Comparison of ENCODE assay signal across 2 cellular contexts in the genomic region with DNA sequence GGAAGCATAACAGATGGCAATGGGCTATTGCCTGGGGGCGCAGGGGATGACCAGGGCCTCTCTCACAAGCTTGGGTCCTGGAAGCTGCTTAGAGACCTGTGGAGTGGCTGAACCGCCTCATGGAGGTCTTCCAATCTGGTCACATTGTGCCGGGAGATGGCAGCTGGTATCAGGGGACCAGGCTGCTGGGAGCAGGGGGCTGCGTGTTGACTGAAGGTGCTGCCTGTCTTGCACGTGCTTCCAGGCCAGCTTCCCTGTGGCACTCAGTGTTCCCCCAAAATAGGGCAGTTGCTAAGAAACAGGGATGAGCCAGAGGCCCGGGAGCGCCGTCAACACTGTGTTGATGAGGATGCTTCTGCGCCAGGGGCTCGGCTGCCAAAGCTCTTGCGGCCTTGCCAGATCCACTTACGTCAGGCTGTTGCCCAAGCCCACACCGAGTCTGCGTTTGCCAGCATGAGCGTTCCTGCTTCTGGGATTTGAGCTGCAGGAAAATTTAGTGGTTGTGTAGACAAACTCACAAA.
TF ChIP-seq lines count a peak whose summit lies in the region.

No MANE protein-coding gene starts in this region.

TF ChIP-seq in liver, 16 proteins besides CTCF, POLR2A, EP300 and RAD21 (continued from another document):
- TF ChIP-seq, protein P1, sequence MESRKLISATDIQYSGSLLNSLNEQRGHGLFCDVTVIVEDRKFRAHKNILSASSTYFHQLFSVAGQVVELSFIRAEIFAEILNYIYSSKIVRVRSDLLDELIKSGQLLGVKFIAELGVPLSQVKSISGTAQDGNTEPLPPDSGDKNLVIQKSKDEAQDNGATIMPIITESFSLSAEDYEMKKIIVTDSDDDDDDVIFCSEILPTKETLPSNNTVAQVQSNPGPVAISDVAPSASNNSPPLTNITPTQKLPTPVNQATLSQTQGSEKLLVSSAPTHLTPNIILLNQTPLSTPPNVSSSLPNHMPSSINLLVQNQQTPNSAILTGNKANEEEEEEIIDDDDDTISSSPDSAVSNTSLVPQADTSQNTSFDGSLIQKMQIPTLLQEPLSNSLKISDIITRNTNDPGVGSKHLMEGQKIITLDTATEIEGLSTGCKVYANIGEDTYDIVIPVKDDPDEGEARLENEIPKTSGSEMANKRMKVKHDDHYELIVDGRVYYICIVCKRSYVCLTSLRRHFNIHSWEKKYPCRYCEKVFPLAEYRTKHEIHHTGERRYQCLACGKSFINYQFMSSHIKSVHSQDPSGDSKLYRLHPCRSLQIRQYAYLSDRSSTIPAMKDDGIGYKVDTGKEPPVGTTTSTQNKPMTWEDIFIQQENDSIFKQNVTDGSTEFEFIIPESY (IDR thresholded peaks at IDR 0.05) = no peak
- TF ChIP-seq GABPA (IDR thresholded peaks at IDR 0.05 in 1 of 2, conservative IDR thresholded peaks at IDR 0.05 in 1 of 2) = no peak
- no peak for TF ChIP-seq EGR1 (IDR thresholded peaks at IDR 0.05; ENCODE audit: low read depth in 2 of 2)
- peak; percentile 25 for TF ChIP-seq YY1 (IDR thresholded peaks at IDR 0.05)
- TF ChIP-seq, protein P2, sequence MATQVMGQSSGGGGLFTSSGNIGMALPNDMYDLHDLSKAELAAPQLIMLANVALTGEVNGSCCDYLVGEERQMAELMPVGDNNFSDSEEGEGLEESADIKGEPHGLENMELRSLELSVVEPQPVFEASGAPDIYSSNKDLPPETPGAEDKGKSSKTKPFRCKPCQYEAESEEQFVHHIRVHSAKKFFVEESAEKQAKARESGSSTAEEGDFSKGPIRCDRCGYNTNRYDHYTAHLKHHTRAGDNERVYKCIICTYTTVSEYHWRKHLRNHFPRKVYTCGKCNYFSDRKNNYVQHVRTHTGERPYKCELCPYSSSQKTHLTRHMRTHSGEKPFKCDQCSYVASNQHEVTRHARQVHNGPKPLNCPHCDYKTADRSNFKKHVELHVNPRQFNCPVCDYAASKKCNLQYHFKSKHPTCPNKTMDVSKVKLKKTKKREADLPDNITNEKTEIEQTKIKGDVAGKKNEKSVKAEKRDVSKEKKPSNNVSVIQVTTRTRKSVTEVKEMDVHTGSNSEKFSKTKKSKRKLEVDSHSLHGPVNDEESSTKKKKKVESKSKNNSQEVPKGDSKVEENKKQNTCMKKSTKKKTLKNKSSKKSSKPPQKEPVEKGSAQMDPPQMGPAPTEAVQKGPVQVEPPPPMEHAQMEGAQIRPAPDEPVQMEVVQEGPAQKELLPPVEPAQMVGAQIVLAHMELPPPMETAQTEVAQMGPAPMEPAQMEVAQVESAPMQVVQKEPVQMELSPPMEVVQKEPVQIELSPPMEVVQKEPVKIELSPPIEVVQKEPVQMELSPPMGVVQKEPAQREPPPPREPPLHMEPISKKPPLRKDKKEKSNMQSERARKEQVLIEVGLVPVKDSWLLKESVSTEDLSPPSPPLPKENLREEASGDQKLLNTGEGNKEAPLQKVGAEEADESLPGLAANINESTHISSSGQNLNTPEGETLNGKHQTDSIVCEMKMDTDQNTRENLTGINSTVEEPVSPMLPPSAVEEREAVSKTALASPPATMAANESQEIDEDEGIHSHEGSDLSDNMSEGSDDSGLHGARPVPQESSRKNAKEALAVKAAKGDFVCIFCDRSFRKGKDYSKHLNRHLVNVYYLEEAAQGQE (IDR thresholded peaks at IDR 0.05) = no peak
- peak; percentile 6 for TF ChIP-seq SP1 (IDR thresholded peaks at IDR 0.05)
- TF ChIP-seq NR2F2 (IDR thresholded peaks at IDR 0.05) = no peak
- TF ChIP-seq FOXA1 (IDR thresholded peaks at IDR 0.05) = peak; percentile 13

TF ChIP-seq in HepG2, 621 proteins besides CTCF, POLR2A, EP300 and RAD21 (continued from another document):
- TF ChIP-seq, protein P3, sequence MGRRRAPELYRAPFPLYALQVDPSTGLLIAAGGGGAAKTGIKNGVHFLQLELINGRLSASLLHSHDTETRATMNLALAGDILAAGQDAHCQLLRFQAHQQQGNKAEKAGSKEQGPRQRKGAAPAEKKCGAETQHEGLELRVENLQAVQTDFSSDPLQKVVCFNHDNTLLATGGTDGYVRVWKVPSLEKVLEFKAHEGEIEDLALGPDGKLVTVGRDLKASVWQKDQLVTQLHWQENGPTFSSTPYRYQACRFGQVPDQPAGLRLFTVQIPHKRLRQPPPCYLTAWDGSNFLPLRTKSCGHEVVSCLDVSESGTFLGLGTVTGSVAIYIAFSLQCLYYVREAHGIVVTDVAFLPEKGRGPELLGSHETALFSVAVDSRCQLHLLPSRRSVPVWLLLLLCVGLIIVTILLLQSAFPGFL (CRISPR knock-in tag; IDR thresholded peaks at IDR 0.05) = no peak
- no peak for TF ChIP-seq SIN3A (IDR thresholded peaks at IDR 0.05; ENCODE audit: borderline replicate concordance, low read depth, low read length)
- TF ChIP-seq, protein P4, sequence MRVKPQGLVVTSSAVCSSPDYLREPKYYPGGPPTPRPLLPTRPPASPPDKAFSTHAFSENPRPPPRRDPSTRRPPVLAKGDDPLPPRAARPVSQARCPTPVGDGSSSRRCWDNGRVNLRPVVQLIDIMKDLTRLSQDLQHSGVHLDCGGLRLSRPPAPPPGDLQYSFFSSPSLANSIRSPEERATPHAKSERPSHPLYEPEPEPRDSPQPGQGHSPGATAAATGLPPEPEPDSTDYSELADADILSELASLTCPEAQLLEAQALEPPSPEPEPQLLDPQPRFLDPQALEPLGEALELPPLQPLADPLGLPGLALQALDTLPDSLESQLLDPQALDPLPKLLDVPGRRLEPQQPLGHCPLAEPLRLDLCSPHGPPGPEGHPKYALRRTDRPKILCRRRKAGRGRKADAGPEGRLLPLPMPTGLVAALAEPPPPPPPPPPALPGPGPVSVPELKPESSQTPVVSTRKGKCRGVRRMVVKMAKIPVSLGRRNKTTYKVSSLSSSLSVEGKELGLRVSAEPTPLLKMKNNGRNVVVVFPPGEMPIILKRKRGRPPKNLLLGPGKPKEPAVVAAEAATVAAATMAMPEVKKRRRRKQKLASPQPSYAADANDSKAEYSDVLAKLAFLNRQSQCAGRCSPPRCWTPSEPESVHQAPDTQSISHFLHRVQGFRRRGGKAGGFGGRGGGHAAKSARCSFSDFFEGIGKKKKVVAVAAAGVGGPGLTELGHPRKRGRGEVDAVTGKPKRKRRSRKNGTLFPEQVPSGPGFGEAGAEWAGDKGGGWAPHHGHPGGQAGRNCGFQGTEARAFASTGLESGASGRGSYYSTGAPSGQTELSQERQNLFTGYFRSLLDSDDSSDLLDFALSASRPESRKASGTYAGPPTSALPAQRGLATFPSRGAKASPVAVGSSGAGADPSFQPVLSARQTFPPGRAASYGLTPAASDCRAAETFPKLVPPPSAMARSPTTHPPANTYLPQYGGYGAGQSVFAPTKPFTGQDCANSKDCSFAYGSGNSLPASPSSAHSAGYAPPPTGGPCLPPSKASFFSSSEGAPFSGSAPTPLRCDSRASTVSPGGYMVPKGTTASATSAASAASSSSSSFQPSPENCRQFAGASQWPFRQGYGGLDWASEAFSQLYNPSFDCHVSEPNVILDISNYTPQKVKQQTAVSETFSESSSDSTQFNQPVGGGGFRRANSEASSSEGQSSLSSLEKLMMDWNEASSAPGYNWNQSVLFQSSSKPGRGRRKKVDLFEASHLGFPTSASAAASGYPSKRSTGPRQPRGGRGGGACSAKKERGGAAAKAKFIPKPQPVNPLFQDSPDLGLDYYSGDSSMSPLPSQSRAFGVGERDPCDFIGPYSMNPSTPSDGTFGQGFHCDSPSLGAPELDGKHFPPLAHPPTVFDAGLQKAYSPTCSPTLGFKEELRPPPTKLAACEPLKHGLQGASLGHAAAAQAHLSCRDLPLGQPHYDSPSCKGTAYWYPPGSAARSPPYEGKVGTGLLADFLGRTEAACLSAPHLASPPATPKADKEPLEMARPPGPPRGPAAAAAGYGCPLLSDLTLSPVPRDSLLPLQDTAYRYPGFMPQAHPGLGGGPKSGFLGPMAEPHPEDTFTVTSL (CRISPR knock-in tag; IDR thresholded peaks at IDR 0.05; ENCODE audit: borderline replicate concordance) = no peak
- TF ChIP-seq, protein P5, sequence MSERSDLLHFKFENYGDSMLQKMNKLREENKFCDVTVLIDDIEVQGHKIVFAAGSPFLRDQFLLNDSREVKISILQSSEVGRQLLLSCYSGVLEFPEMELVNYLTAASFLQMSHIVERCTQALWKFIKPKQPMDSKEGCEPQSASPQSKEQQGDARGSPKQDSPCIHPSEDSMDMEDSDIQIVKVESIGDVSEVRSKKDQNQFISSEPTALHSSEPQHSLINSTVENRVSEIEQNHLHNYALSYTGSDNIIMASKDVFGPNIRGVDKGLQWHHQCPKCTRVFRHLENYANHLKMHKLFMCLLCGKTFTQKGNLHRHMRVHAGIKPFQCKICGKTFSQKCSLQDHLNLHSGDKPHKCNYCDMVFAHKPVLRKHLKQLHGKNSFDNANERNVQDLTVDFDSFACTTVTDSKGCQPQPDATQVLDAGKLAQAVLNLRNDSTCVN (CRISPR knock-in tag; IDR thresholded peaks at IDR 0.05; ENCODE audit: borderline replicate concordance) = no peak
- TF ChIP-seq, protein P6, sequence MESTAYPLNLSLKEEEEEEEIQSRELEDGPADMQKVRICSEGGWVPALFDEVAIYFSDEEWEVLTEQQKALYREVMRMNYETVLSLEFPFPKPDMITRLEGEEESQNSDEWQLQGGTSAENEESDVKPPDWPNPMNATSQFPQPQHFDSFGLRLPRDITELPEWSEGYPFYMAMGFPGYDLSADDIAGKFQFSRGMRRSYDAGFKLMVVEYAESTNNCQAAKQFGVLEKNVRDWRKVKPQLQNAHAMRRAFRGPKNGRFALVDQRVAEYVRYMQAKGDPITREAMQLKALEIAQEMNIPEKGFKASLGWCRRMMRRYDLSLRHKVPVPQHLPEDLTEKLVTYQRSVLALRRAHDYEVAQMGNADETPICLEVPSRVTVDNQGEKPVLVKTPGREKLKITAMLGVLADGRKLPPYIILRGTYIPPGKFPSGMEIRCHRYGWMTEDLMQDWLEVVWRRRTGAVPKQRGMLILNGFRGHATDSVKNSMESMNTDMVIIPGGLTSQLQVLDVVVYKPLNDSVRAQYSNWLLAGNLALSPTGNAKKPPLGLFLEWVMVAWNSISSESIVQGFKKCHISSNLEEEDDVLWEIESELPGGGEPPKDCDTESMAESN (CRISPR knock-in tag; conservative IDR thresholded peaks at IDR 0.05) = no peak
- no peak for TF ChIP-seq ZNF615 (CRISPR knock-in tag; IDR thresholded peaks at IDR 0.05; ENCODE audit: borderline replicate concordance)
- no peak for TF ChIP-seq HOXA7 (CRISPR knock-in tag; IDR thresholded peaks at IDR 0.05)
- no peak for TF ChIP-seq MYC (CRISPR knock-in tag; IDR thresholded peaks at IDR 0.05; ENCODE audit: borderline replicate concordance)
- no peak for TF ChIP-seq BORCS8-MEF2B (CRISPR knock-in tag; IDR thresholded peaks at IDR 0.05)
- TF ChIP-seq ZNF747 (CRISPR knock-in tag; IDR thresholded peaks at IDR 0.05; ENCODE audit: borderline replicate concordance) = no peak
- TF ChIP-seq ZBTB7B (CRISPR knock-in tag; IDR thresholded peaks at IDR 0.05) = no peak
- TF ChIP-seq, protein P7, sequence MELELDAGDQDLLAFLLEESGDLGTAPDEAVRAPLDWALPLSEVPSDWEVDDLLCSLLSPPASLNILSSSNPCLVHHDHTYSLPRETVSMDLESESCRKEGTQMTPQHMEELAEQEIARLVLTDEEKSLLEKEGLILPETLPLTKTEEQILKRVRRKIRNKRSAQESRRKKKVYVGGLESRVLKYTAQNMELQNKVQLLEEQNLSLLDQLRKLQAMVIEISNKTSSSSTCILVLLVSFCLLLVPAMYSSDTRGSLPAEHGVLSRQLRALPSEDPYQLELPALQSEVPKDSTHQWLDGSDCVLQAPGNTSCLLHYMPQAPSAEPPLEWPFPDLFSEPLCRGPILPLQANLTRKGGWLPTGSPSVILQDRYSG (CRISPR knock-in tag; IDR thresholded peaks at IDR 0.05) = no peak
- TF ChIP-seq, protein P8, sequence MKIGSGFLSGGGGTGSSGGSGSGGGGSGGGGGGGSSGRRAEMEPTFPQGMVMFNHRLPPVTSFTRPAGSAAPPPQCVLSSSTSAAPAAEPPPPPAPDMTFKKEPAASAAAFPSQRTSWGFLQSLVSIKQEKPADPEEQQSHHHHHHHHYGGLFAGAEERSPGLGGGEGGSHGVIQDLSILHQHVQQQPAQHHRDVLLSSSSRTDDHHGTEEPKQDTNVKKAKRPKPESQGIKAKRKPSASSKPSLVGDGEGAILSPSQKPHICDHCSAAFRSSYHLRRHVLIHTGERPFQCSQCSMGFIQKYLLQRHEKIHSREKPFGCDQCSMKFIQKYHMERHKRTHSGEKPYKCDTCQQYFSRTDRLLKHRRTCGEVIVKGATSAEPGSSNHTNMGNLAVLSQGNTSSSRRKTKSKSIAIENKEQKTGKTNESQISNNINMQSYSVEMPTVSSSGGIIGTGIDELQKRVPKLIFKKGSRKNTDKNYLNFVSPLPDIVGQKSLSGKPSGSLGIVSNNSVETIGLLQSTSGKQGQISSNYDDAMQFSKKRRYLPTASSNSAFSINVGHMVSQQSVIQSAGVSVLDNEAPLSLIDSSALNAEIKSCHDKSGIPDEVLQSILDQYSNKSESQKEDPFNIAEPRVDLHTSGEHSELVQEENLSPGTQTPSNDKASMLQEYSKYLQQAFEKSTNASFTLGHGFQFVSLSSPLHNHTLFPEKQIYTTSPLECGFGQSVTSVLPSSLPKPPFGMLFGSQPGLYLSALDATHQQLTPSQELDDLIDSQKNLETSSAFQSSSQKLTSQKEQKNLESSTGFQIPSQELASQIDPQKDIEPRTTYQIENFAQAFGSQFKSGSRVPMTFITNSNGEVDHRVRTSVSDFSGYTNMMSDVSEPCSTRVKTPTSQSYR (CRISPR knock-in tag; IDR thresholded peaks at IDR 0.05; ENCODE audit: borderline replicate concordance) = no peak
- no peak for TF ChIP-seq ZNF768 (CRISPR knock-in tag; IDR thresholded peaks at IDR 0.05)
- TF ChIP-seq ZSCAN12 (CRISPR knock-in tag; IDR thresholded peaks at IDR 0.05) = no peak
- TF ChIP-seq, protein P9, sequence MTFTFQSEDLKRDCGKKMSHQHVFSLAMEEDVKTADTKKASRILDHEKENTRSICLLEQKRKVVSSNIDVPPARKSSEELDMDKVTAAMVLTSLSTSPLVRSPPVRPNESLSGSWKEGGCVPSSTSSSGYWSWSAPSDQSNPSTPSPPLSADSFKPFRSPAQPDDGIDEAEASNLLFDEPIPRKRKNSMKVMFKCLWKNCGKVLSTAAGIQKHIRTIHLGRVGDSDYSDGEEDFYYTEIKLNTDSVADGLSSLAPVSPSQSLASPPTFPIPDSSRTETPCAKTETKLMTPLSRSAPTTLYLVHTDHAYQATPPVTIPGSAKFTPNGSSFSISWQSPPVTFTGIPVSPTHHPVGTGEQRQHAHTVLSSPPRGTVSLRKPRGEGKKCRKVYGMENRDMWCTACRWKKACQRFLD (CRISPR knock-in tag; IDR thresholded peaks at IDR 0.05; ENCODE audit: borderline replicate concordance) = no peak
- TF ChIP-seq ZNF282 (IDR thresholded peaks at IDR 0.05; ENCODE audit: partially characterized antibody) = no peak
- no peak for TF ChIP-seq ATRX (CRISPR knock-in tag; IDR thresholded peaks at IDR 0.05; ENCODE audit: borderline replicate concordance)
